7 cellular contexts compared by ENCODE assay signal in genomic region chr15:41827290-41827879, GRCh38. TPM values are rescaled to one million over a fixed set of nuclear protein-coding genes. Genes with fewer than 3 reads are reported as not detected.
DNase-seq lines count a peak whose midpoint lies in the region; ATAC-seq, FAIRE-seq and TF ChIP-seq lines count a peak whose summit lies in the region.

No MANE protein-coding gene starts in this region.

- SMC1A ChIA-PET in GM12878 (lab: Charles Lee; ENCODE audit: uncharacterized antibody, unreplicated experiment) = interaction anchor here (1.0 to 3.0 kb wide), 2 partner anchors 54 to 77 kb away, joined by 4 to 7 read pairs; partner anchors contain the start of gene MAPKBP1

- no peaks in the 10 kb centered on the region for H3K79me2 ChIP-seq in GM12878 (ENCODE audit: control insufficient read depth, insufficient read depth, low read length)

- POLR2A ChIA-PET in GM12878 (lab: Charles Lee) = interaction anchor here (1.3 kb wide), 1 partner anchor 96 kb away, joined by 3 read pairs; no protein-coding TSS in a partner anchor

- H3K4me1 ChIP-seq in GM12878 (ENCODE audit: control insufficient read depth, insufficient read depth, low read length) = no peaks in the 10 kb centered on the region

- H2AFZ ChIP-seq in GM12878 (ENCODE audit: control insufficient read depth, low read depth, low read length) = peak overlapping the region; percentile 61

- TF ChIP-seq POLR2A in GM12878 (IDR thresholded peaks at IDR 0.05; ENCODE audit: low read depth, low read length) = no peak

- TF ChIP-seq EP300 in GM12878 (IDR thresholded peaks at IDR 0.05; ENCODE audit: borderline replicate concordance in 1 of 2, control insufficient read depth in 1 of 2, low read depth in 2 of 2, low read length in 2 of 2) = no peak

- RAD21 ChIA-PET in GM12878 (lab: Charles Lee; ENCODE audit: unreplicated experiment) = interaction anchor here (1.0 kb wide), 1 partner anchor 53 kb away, joined by 3 read pairs; the partner anchor contains the start of gene MAPKBP1

- TF ChIP-seq RAD21 in GM12878 (IDR thresholded peaks at IDR 0.05; ENCODE audit: insufficient read depth, low read depth, low read length) = no peak

- CTCF ChIA-PET in GM12878 (lab: Yijun Ruan, JAX) = interaction anchor here (2.5 kb wide), 1 partner anchor 54 kb away, joined by 12 read pairs; the partner anchor contains the start of gene MAPKBP1

- peak; percentile 3 for ATAC-seq in GM21390 (IDR thresholded peaks at IDR 0.05; ENCODE audit: unreplicated experiment)
- peak; percentile 5 for ATAC-seq in GM12878

- no peaks in the 10 kb centered on the region; the same call in 1 of the 2 replicates for H4K20me1 ChIP-seq in GM12878 (ENCODE audit: control insufficient read depth, insufficient read depth)

- H3K27me3 ChIP-seq in GM12878 (replicated peaks in 1 of 2; ENCODE audit: control insufficient read depth in 2 of 2, insufficient read depth in 2 of 2, low read length in 1 of 2) (no peaks in the 10 kb centered on the region), kidney epithelial cell (ENCODE audit: control insufficient read depth, insufficient read depth, low read length) (no peaks in the 10 kb centered on the region)

- H3K27ac ChIP-seq in GM12878 (ENCODE audit: control insufficient read depth, insufficient read depth) = no peak overlapping the region

- 15% methylated on average over 35 of the region's 37 CpGs for WGBS in GM12878 (ENCODE audit: insufficient coverage, insufficient replicate concordance, low lambda C conversion rate, missing lambda C conversion rate)

- TF ChIP-seq CTCF in GM12878 (IDR thresholded peaks at IDR 0.05 in 2 of 3, conservative IDR thresholded peaks at IDR 0.05 in 1 of 3; ENCODE audit: control insufficient read depth in 2 of 3, extremely low read depth in 1 of 3, insufficient read depth in 1 of 3, low read depth in 3 of 3, low read length in 3 of 3) (no peak), kidney epithelial cell (IDR thresholded peaks at IDR 0.05; ENCODE audit: insufficient read depth, low read length, poor library complexity, severe bottlenecking) (peak; percentile 2)

- no peak for FAIRE-seq in GM12878 (lab: Jason Lieb, UNC)
- no peak for FAIRE-seq in RCC 7860 (lab: Jason Lieb, UNC)

- DNase-seq in NCI-H146 (lab: John Stamatoyannopoulos, UW) (peak; percentile 37), GM12878 (ENCODE audit: low read depth, low spot score) (no peak), kidney epithelial cell (ENCODE audit: low read depth) (no peak), RCC 7860 (ENCODE audit: low spot score) (no peak), UCSD-AML1 (lab: John Stamatoyannopoulos, UW; ENCODE audit: unreplicated experiment) (no peak)
- peak; percentile 19 for DNase-seq in stimulated activated naive CD4-positive, alpha-beta T cell treated with Interleukin-2 at 50 U/mL for 16 hours (lab: John Stamatoyannopoulos, UW)

- H3K4me3 ChIP-seq in GM12878 = peak overlapping the region; percentile 70
- peak overlapping the region; percentile 43 for H3K4me3 ChIP-seq in kidney epithelial cell (ENCODE audit: low read depth, low read length)

- BruUV-seq in GM12878 (replicated peaks; lab: Mats Ljungman, UMichigan) = no TSS peak

- peak overlapping the region; percentile 59; the same call in 1 of the 2 replicates for H3K9ac ChIP-seq in GM12878 (ENCODE audit: control insufficient read depth, insufficient read depth, low read length)

- intact Hi-C loops in GM12878 (cut with micrococcal nuclease; ENCODE audit: unreplicated experiment) = loop anchor here (5.0 kb wide), 2 partner anchors 75 to 145 kb away; partner anchors contain the start of gene EHD4

- in situ Hi-C loops in GM12878 (cut with MboI) = no loop called here

- peaks cover 3 to 10% of the 10 kb centered on the region in 2 experiments; a peak in 3 of 4 replicates for H3K36me3 ChIP-seq in GM12878 (ENCODE audit: control insufficient read depth in 2 of 2, insufficient read depth in 2 of 2, low read length in 1 of 2)
- H3K36me3 ChIP-seq in kidney epithelial cell (ENCODE audit: control insufficient read depth, insufficient read depth, low read length) = peaks cover 2% of the 10 kb centered on the region

- H3K4me2 ChIP-seq in GM12878 (ENCODE audit: control insufficient read depth, insufficient read depth) = peak overlapping the region; percentile 85

- H3K9me3 ChIP-seq in GM12878 (replicated peaks; ENCODE audit: control insufficient read depth, insufficient read depth, low read length) = no peaks in the 10 kb centered on the region

TF ChIP-seq in GM12878, 131 proteins besides CTCF, POLR2A, EP300 and RAD21 (continues in another document):
- TF ChIP-seq ATF2 (IDR thresholded peaks at IDR 0.05; ENCODE audit: low read length) = no peak

RNA-seq across cellular contexts. Expression of gene JMJD7, which starts 0.5 kb away (rescaled TPM):
- total RNA-seq in GM12878 (2013; cell fraction: nucleolus; rRNA removed) = 18.7 and 20.7 TPM in 2 replicates
- total RNA-seq in GM12878 (2014; rRNA removed) = 7.5 and 8.5 TPM in 2 replicates
- 4.4 and 4.7 TPM in 2 replicates for total RNA-seq in GM12878 (2014; rRNA removed; fragmentation: Illumina TruSeq; extraction: Trizol)
- 10.3 and 12.2 TPM in 2 replicates for total RNA-seq in GM12878 (2021)
- polyA plus RNA-seq in GM12878 (2011; ENCODE audit: low read depth) = 9.5 TPM
- polyA plus RNA-seq in GM12878 (2011; rRNA removed) = 3.7 and 6.8 TPM in 2 replicates
- 8.1 and 12.4 TPM in 2 replicates for polyA plus RNA-seq in GM12878 (2011; cell fraction: cytosol; rRNA removed)
- polyA plus RNA-seq in GM12878 (2011; cell fraction: nucleus; rRNA removed) = 17.3 and 21.3 TPM in 2 replicates
- polyA plus RNA-seq in GM12878 (2012) = 4.0 and 6.1 TPM in 2 replicates
- polyA plus RNA-seq in GM12878 (2014; fragmentation: Illumina TruSeq; extraction: Trizol) = 0.86 and 5.3 TPM in 2 replicates
- polyA plus RNA-seq in GM12878 (2014; fragmentation: Nextera tagmentation; extraction: Ambion mirVana) = 1 to 10 TPM in 1 of 2 experiments, under 1 TPM in 1; 0.79 to 2.2 TPM
- 8.9 and 9.9 TPM in 2 replicates for polyA plus RNA-seq in GM12878 (2014; rRNA removed)
- polyA plus RNA-seq in GM12878 (2016; fragmentation: Nextera tagmentation; extraction: Ambion mirVana) = 10 to 100 TPM in 1 of 2 experiments, 1 to 10 TPM in 1; 6.3 to 10.4 TPM
- polyA minus RNA-seq in GM12878 (2011; rRNA and poly(A)+ RNA removed) = 3.2 and 4.0 TPM in 2 replicates
- 1.5 and 2.5 TPM in 2 replicates for polyA minus RNA-seq in GM12878 (2011; cell fraction: cytosol; rRNA and poly(A)+ RNA removed)
- polyA minus RNA-seq in GM12878 (2011; cell fraction: nucleus; rRNA and poly(A)+ RNA removed) = 1.6 and 3.9 TPM in 2 replicates
- total RNA-seq in kidney epithelial cell = 14.0 and 16.0 TPM in 2 replicates

RNA-seq across cellular contexts. Expression of gene PLA2G4B, which starts 11.3 kb away (rescaled TPM):
- 5.0 and 9.9 TPM in 2 replicates for total RNA-seq in GM12878 (2013; cell fraction: nucleolus; rRNA removed)
- total RNA-seq in GM12878 (2014; rRNA removed) (2.6 and 3.1 TPM in 2 replicates), GM12878 (2014; rRNA removed; fragmentation: Illumina TruSeq; extraction: Trizol) (0.67 and 0.78 TPM in 2 replicates), GM12878 (2021) (3.1 and 6.6 TPM in 2 replicates), kidney epithelial cell (2.3 and 3.4 TPM in 2 replicates)
- 3.3 TPM for polyA plus RNA-seq in GM12878 (2011; ENCODE audit: low read depth)
- polyA plus RNA-seq in GM12878 (2011; rRNA removed) (2.7 and 3.2 TPM in 2 replicates), GM12878 (2014; fragmentation: Illumina TruSeq; extraction: Trizol) (0.43 and 2.4 TPM in 2 replicates), GM12878 (2014; fragmentation: Nextera tagmentation; extraction: Ambion mirVana) (under 1 TPM; 0.22 to 0.93 TPM), GM12878 (2014; rRNA removed) (3.8 and 6.9 TPM in 2 replicates), GM12878 (2016; fragmentation: Nextera tagmentation; extraction: Ambion mirVana) (1 to 10 TPM; 4.4 to 6.3 TPM)
- polyA plus RNA-seq in GM12878 (2011; cell fraction: cytosol; rRNA removed) = 2.9 and 6.4 TPM in 2 replicates
- 27.2 and 31.9 TPM in 2 replicates for polyA plus RNA-seq in GM12878 (2011; cell fraction: nucleus; rRNA removed)
- polyA plus RNA-seq in GM12878 (2012) = 2.4 and 3.6 TPM in 2 replicates
- 0.22 and 0.72 TPM in 2 replicates for polyA minus RNA-seq in GM12878 (2011; rRNA and poly(A)+ RNA removed)
- polyA minus RNA-seq in GM12878 (2011; cell fraction: cytosol; rRNA and poly(A)+ RNA removed) = not detected in 2 replicates
- polyA minus RNA-seq in GM12878 (2011; cell fraction: nucleus; rRNA and poly(A)+ RNA removed) = 1.9 and 3.4 TPM in 2 replicates

RNA-seq across cellular contexts. Expression of gene MAPKBP1, which starts 53.1 kb away (rescaled TPM):
- 88.7 and 98.8 TPM in 2 replicates for total RNA-seq in GM12878 (2013; cell fraction: nucleolus; rRNA removed)
- 8.5 and 13.5 TPM in 2 replicates for total RNA-seq in GM12878 (2014; rRNA removed)
- 6.7 and 7.2 TPM in 2 replicates for total RNA-seq in GM12878 (2014; rRNA removed; fragmentation: Illumina TruSeq; extraction: Trizol)
- total RNA-seq in GM12878 (2021) = 15.7 and 19.0 TPM in 2 replicates
- polyA plus RNA-seq in GM12878 (2011; ENCODE audit: low read depth) = 3.5 TPM
- 3.6 and 6.5 TPM in 2 replicates for polyA plus RNA-seq in GM12878 (2011; rRNA removed)
- 5.1 and 6.2 TPM in 2 replicates for polyA plus RNA-seq in GM12878 (2011; cell fraction: cytosol; rRNA removed)
- 38.1 and 56.5 TPM in 2 replicates for polyA plus RNA-seq in GM12878 (2011; cell fraction: nucleus; rRNA removed)
- 6.4 and 8.7 TPM in 2 replicates for polyA plus RNA-seq in GM12878 (2012)
- polyA plus RNA-seq in GM12878 (2014; fragmentation: Illumina TruSeq; extraction: Trizol) = 6.8 and 7.5 TPM in 2 replicates
- under 1 TPM; 0.44 to 0.50 TPM for polyA plus RNA-seq in GM12878 (2014; fragmentation: Nextera tagmentation; extraction: Ambion mirVana)
- polyA plus RNA-seq in GM12878 (2014; rRNA removed) = 10.4 and 12.2 TPM in 2 replicates
- polyA plus RNA-seq in GM12878 (2016; fragmentation: Nextera tagmentation; extraction: Ambion mirVana) = 1 to 10 TPM; 6.5 to 7.8 TPM
- polyA minus RNA-seq in GM12878 (2011; rRNA and poly(A)+ RNA removed) = 20.2 and 27.6 TPM in 2 replicates
- polyA minus RNA-seq in GM12878 (2011; cell fraction: cytosol; rRNA and poly(A)+ RNA removed) = 4.4 and 4.9 TPM in 2 replicates
- 29.6 and 53.2 TPM in 2 replicates for polyA minus RNA-seq in GM12878 (2011; cell fraction: nucleus; rRNA and poly(A)+ RNA removed)
- total RNA-seq in kidney epithelial cell = 11.9 and 16.5 TPM in 2 replicates

Comparison
In these comparisons a context has a peak if more than half of its experiments do, and no peak if none do; other contexts are left out.
1. DNase-seq: peak in NCI-H146 (single experiment) and stimulated activated naive CD4-positive, alpha-beta T cell treated with Interleukin-2 at 50 U/mL for 16 hours (single experiment); none in GM12878 (single experiment), kidney epithelial cell (single experiment), RCC 7860 (single experiment) and UCSD-AML1 (single experiment).